ENCODE assay signal across 11 cellular contexts in genomic region chr2:102050854-102051391, GRCh38. TPM values are rescaled to one million over a fixed set of nuclear protein-coding genes. Genes with fewer than 3 reads are reported as not detected.
A peak's percentile ranks its signal among the peaks of the same experiment; 100 is the strongest.
DNase-seq lines count a peak whose midpoint lies in the region; TF ChIP-seq lines count a peak whose summit lies in the region.
"Had no signal": no experiment of that assay in that cellular context is flagged by ENCODE, and none has a peak within 500 bp of the region (broad histone marks: within the 10 kb centered on the region; RNA-seq: fewer than 3 reads in every experiment).

No MANE protein-coding gene starts in this region.

- H2BK120ac ChIP-seq in neuronal stem cell (ENCODE audit: low read depth, low read length), result no peak overlapping the region

- no peaks in the 10 kb centered on the region for H3K36me3 ChIP-seq in colonic mucosa
- no peaks in the 10 kb centered on the region for H3K36me3 ChIP-seq in smooth muscle cell (ENCODE audit: low read depth)
- H3K36me3 ChIP-seq in neuronal stem cell (replicated peaks in 1 of 2; ENCODE audit: control insufficient read depth in 2 of 2, insufficient read depth in 2 of 2, low read length in 2 of 2), result no peaks in the 10 kb centered on the region

- H3K9ac ChIP-seq in colonic mucosa (ENCODE audit: low read depth in 2 of 2, low read length in 2 of 2), result no peak overlapping the region
- H3K9ac ChIP-seq in smooth muscle cell (ENCODE audit: low read depth), result no peak overlapping the region
- no peak overlapping the region for H3K9ac ChIP-seq in neuronal stem cell (ENCODE audit: low read depth, low read length, poor library complexity)

- no peak overlapping the region for H3K4me3 ChIP-seq in colonic mucosa
- no peak overlapping the region for H3K4me3 ChIP-seq in smooth muscle cell
- H3K4me3 ChIP-seq in neuronal stem cell (ENCODE audit: low read length in 2 of 2), result no peak overlapping the region

- no peak overlapping the region for H2BK12ac ChIP-seq in neuronal stem cell (ENCODE audit: low read length)

- H2BK5ac ChIP-seq in neuronal stem cell (ENCODE audit: low read length), result no peak overlapping the region

- H3K27ac ChIP-seq in colonic mucosa (peak overlapping the region; percentile 69), smooth muscle cell (ENCODE audit: low read depth) (peak overlapping the region; percentile 58), neuronal stem cell (replicated peaks; ENCODE audit: low read length) (no peak overlapping the region)

- intact Hi-C loops in colonic mucosa (cut with DNase I), result no loop called here

- no peak overlapping the region for H3K18ac ChIP-seq in neuronal stem cell (ENCODE audit: low read length)

- H3K4me1 ChIP-seq in colonic mucosa, result no peaks in the 10 kb centered on the region
- H3K4me1 ChIP-seq in smooth muscle cell (ENCODE audit: low read depth), result peaks cover 4% of the 10 kb centered on the region
- peaks cover 0 to 2% of the 10 kb centered on the region in 2 donors for H3K4me1 ChIP-seq in neuronal stem cell (ENCODE audit: control insufficient read depth in 2 of 2, insufficient read depth in 1 of 2, low read depth in 1 of 2, low read length in 2 of 2)

- 26% methylated on average over 7 of the region's 7 CpGs for WGBS in smooth muscle cell (ENCODE audit: low lambda C conversion rate)
- WGBS in neuronal stem cell (ENCODE audit: extremely low coverage in 2 of 2, insufficient read length in 2 of 2, insufficient replicate concordance in 1 of 2), 2 donors, result no CpG with 5 or more reads among the region's 7 CpGs

- H2AFZ ChIP-seq in smooth muscle cell (ENCODE audit: low read depth), result no peak overlapping the region
- no peak overlapping the region for H2AFZ ChIP-seq in neuronal stem cell (ENCODE audit: low read length)

- H3K4ac ChIP-seq in neuronal stem cell (ENCODE audit: low read length), result no peak overlapping the region

- no peak overlapping the region for H2AK5ac ChIP-seq in neuronal stem cell (ENCODE audit: low read depth, low read length)

- peaks cover 7% of the 10 kb centered on the region for H3F3A ChIP-seq in smooth muscle cell (ENCODE audit: low read depth)

- H3K4me2 ChIP-seq in smooth muscle cell (no peak overlapping the region), neuronal stem cell (ENCODE audit: insufficient read depth, low read length, poor library complexity, severe bottlenecking) (no peak overlapping the region)

- no peak for TF ChIP-seq CTCF in colonic mucosa (IDR thresholded peaks at IDR 0.05)
- TF ChIP-seq CTCF in smooth muscle cell (IDR thresholded peaks at IDR 0.05; ENCODE audit: borderline replicate concordance, insufficient read depth, poor library complexity, severe bottlenecking), result no peak

- no peak overlapping the region for H4K8ac ChIP-seq in neuronal stem cell (ENCODE audit: low read depth, low read length)

- no peaks in the 10 kb centered on the region for H3K79me2 ChIP-seq in smooth muscle cell (ENCODE audit: low read depth)

- no peak overlapping the region for H4K91ac ChIP-seq in neuronal stem cell (ENCODE audit: low read depth, low read length, poor library complexity)

- no peaks in the 10 kb centered on the region for H4K20me1 ChIP-seq in smooth muscle cell (ENCODE audit: low read depth)

- DNase-seq in HT1080 (ENCODE audit: low read depth), result peak; percentile 87
- DNase-seq in colonic mucosa, result peak; percentile 72
- DNase-seq in left kidney (ENCODE audit: low read depth, low spot score), result peak; percentile 78
- DNase-seq in smooth muscle cell (lab: John Stamatoyannopoulos, UW; ENCODE audit: unreplicated experiment), result no peak
- no peak for DNase-seq in SKM-1 treated with dmso at 0.1 percent for 144 hours (lab: John Stamatoyannopoulos, UW; ENCODE audit: unreplicated experiment)
- DNase-seq in activated naive CD4-positive, alpha-beta T cell treated with Interleukin-2 at 50 U/mL for 16 hours, result no peak
- DNase-seq in neuronal stem cell (ENCODE audit: low spot score), result no peak
- DNase-seq in NCI-H1105 (lab: John Stamatoyannopoulos, UW), result no peak
- DNase-seq: amniotic stem cell; natural killer cell; stimulated activated naive CD4-positive, alpha-beta T cell had no signal

- H3K9me3 ChIP-seq in colonic mucosa (no peaks in the 10 kb centered on the region), smooth muscle cell (replicated peaks; ENCODE audit: low read depth) (no peaks in the 10 kb centered on the region), neuronal stem cell (replicated peaks in 1 of 2; ENCODE audit: control insufficient read depth in 2 of 2, insufficient read depth in 1 of 2, low read depth in 1 of 2, low read length in 2 of 2) (no peaks in the 10 kb centered on the region)

- H3K79me1 ChIP-seq in neuronal stem cell (ENCODE audit: low read depth, low read length), result no peaks in the 10 kb centered on the region

- H2BK15ac ChIP-seq in neuronal stem cell (ENCODE audit: low read length), result no peak overlapping the region

- H3K23ac ChIP-seq in neuronal stem cell (ENCODE audit: low read depth, low read length, poor library complexity), result no peak overlapping the region

- H3K27me3 ChIP-seq in colonic mucosa (no peaks in the 10 kb centered on the region), smooth muscle cell (ENCODE audit: low read depth) (no peaks in the 10 kb centered on the region), neuronal stem cell (ENCODE audit: control insufficient read depth in 3 of 3, insufficient read depth in 3 of 3, low read depth in 1 of 3, low read length in 3 of 3) (no peaks in the 10 kb centered on the region)

- H3K14ac ChIP-seq in neuronal stem cell (ENCODE audit: low read length), result no peak overlapping the region

RNA-seq across cellular contexts. Expression of gene IL1R2, which starts 59.2 kb away (rescaled TPM):
- 0.57 and 0.59 TPM in 2 replicates for total RNA-seq in HT1080 (2014; rRNA removed; shearing (Covaris generic))
- 0.58 and 2.5 TPM in 2 replicates for polyA plus RNA-seq in HT1080 (2015; cell fraction: cytosol; rRNA removed)
- polyA plus RNA-seq in HT1080 (2015; cell fraction: nucleus; rRNA removed), result 0.25 and 0.64 TPM in 2 replicates
- total RNA-seq in colonic mucosa, result 100 to 1,000 TPM in 1 of 2 donors, 10 to 100 TPM in 1; 50.1 to 152 TPM
- 0.90 and 4.2 TPM in 2 replicates for total RNA-seq in smooth muscle cell
- polyA plus RNA-seq in smooth muscle cell, result 0.42 and 0.78 TPM in 2 replicates
- not detected for polyA plus RNA-seq in neuronal stem cell (2013, experiment 1 of 2)
- not detected for polyA plus RNA-seq in neuronal stem cell (2013, experiment 2 of 2)

Comparison
In these comparisons a context has a peak if more than half of its experiments do, and no peak if none do; other contexts are left out.
1. DNase-seq: peak in HT1080 (single experiment), colonic mucosa (single experiment) and left kidney (single experiment); none in smooth muscle cell (single experiment), SKM-1 treated with dmso at 0.1 percent for 144 hours (single experiment), activated naive CD4-positive, alpha-beta T cell treated with Interleukin-2 at 50 U/mL for 16 hours (single experiment), neuronal stem cell (single experiment) and NCI-H1105 (single experiment).